Comparison of ENCODE assay signal across 24 cellular contexts in the genomic region with DNA sequence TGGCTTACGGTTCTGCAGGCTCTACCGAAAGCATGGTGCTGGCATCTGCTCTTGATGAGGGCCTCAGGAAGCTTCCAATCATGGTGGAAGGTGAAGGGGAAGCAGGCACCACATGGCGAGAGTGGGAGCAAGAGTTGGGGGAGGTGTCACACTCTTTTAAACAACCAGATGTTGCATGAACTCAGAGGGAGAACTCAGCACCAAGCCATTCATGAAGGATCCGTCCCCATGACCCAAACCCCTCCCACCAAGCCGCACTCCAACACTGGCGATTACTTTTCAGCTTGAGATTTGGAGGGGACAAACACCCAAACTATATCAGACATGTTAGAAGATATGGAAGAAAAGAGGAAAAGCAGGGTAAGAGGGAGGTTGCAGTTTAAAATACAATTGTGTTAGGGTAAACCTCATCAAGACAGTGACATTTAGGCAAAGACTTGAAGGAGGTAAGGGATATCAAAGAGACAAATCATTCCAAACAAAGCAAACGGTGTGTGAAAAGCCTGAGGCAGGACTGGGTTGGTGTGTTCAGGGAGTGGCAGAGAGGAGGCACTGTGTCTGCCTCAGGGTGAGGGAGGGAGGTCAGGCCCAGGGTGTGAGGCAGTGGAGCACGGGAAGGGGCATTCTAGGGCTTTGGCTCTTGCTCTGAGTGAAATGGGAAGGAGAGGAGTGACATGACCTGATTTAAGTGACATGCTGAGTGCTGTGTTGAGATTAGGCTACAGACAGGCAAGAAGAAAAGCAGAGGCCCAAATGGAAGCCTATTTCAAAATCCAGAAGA.
DNase-seq lines count a peak whose midpoint lies in the region; ATAC-seq, FAIRE-seq and TF ChIP-seq lines count a peak whose summit lies in the region.
"Had no signal": no experiment of that assay in that cellular context is flagged by ENCODE, and none has a peak within 500 bp of the region (broad histone marks: within the 10 kb centered on the region; RNA-seq: fewer than 3 reads in every experiment).

No MANE protein-coding gene starts in this region.

- BruUV-seq in K562 (replicated peaks; lab: Mats Ljungman, UMichigan), result no TSS peak

- no peak for DNase-seq in K562 (ENCODE audit: extremely low read depth in 1 of 4, low spot score in 3 of 4)
- no peak for DNase-seq in neural crest cell (ENCODE audit: low read depth, low spot score)
- no peak for DNase-seq in globus pallidus (ENCODE audit: low spot score)
- DNase-seq in stimulated activated CD4-positive, alpha-beta T cell treated with anti-CD3 and anti-CD28 coated beads, Interleukin-1b, Interleukin-23, amount 100 ng/mL, for 48 hours, result no peak
- no peak for DNase-seq in NCI-H69 (lab: John Stamatoyannopoulos, UW)
- DNase-seq: ACHN; BE2C; C1 segment of cervical spinal cord; CD4-positive, CD25-positive, alpha-beta regulatory T cell; CD8-positive, alpha-beta memory T cell; DMS 273 treated with DMSO at 0.1 percent for 48 hours; DND-41; EL; HCEC 1CT had no signal

- no peaks in the 10 kb centered on the region; a peak in 1 of 5 replicates for H3K4me1 ChIP-seq in K562 (replicated peaks in 1 of 2; ENCODE audit: control insufficient read depth in 2 of 2, insufficient read depth in 2 of 2, low read length in 2 of 2)
- H3K4me1 ChIP-seq: BE2C had no signal

- no peaks in the 10 kb centered on the region for H3K27me3 Mint-ChIP-seq in neural crest cell (ENCODE audit: low read depth)
- H3K27me3 Mint-ChIP-seq: CD8-positive, alpha-beta memory T cell had no signal

- H3K36me3 ChIP-seq in K562 (ENCODE audit: control insufficient read depth, insufficient read depth, low read length), result no peaks in the 10 kb centered on the region
- H3K36me3 ChIP-seq: BE2C had no signal

- no peak for TF ChIP-seq CTCF in K562 (IDR thresholded peaks at IDR 0.05 in 2 of 3, conservative IDR thresholded peaks at IDR 0.05 in 1 of 3; ENCODE audit: insufficient read depth in 2 of 3, low read depth in 1 of 3, low read length in 3 of 3)
- TF ChIP-seq CTCF in neural crest cell (conservative IDR thresholded peaks at IDR 0.05), result no peak

- H3K9me1 ChIP-seq in K562 (ENCODE audit: control insufficient read depth, insufficient read depth, low read length), result no peaks in the 10 kb centered on the region

- TF ChIP-seq RAD21 in K562 (CRISPR knock-in tag; conservative IDR thresholded peaks at IDR 0.05 in 1 of 2, IDR thresholded peaks at IDR 0.05 in 1 of 2), result no peak

- H3K27ac Mint-ChIP-seq in neural crest cell (ENCODE audit: unreplicated experiment), result peak overlapping the region; percentile 5
- H3K27ac Mint-ChIP-seq: CD4-positive, CD25-positive, alpha-beta regulatory T cell; CD8-positive, alpha-beta memory T cell; GM23338; IgD-negative memory B cell had no signal

- H3K4me3 ChIP-seq in K562, result no peak overlapping the region
- H3K4me3 ChIP-seq: GM23338 had no signal

- no peak for TF ChIP-seq EP300 in K562 (IDR thresholded peaks at IDR 0.05; ENCODE audit: low read length)

- peaks cover 16% of the 10 kb centered on the region for H3K9me3 Mint-ChIP-seq in neural crest cell
- H3K9me3 Mint-ChIP-seq: GM23338 had no signal

- peak; percentile 49; the same call in 2 of the 3 replicates for ATAC-seq in K562
- peak; percentile 83 for ATAC-seq in esophagus mucosa
- ATAC-seq in HG02970 (IDR thresholded peaks at IDR 0.05; ENCODE audit: low FRiP score, unreplicated experiment), result no peak
- ATAC-seq: GM23338, HepG2 had no signal

- in situ Hi-C loops in K562 (cut with MboI), result no loop called here

- peaks cover 13% of the 10 kb centered on the region for H3K4me1 Mint-ChIP-seq in neural crest cell
- H3K4me1 Mint-ChIP-seq: CD4-positive, CD25-positive, alpha-beta regulatory T cell; CD8-positive, alpha-beta memory T cell; GM23338; IgD-negative memory B cell had no signal

- H2AFZ ChIP-seq in K562 (ENCODE audit: low read depth, low read length), result no peak overlapping the region
- H2AFZ ChIP-seq: GM23338 had no signal

- no peak overlapping the region for H3K27ac ChIP-seq in K562 (ENCODE audit: extremely low read depth, low read depth, low read length)

- H3K9ac ChIP-seq in K562 (ENCODE audit: insufficient read depth in 1 of 2, low read depth in 2 of 2, low read length in 2 of 2), result no peak overlapping the region

- 20% methylated on average over 8 of the region's 8 CpGs for WGBS in K562 (ENCODE audit: insufficient coverage, low coverage, missing lambda C conversion rate)

- no peak overlapping the region for H3K4me2 ChIP-seq in K562 (ENCODE audit: insufficient read depth, low read length)
- H3K4me2 ChIP-seq: GM23338 had no signal

- POLR2A ChIA-PET in K562 (lab: Yijun Ruan, JAX), result no interaction called here

- TF ChIP-seq POLR2A in K562 (conservative IDR thresholded peaks at IDR 0.05), result no peak

- H3K4me3 Mint-ChIP-seq in neural crest cell, result no peak overlapping the region
- H3K4me3 Mint-ChIP-seq: CD4-positive, CD25-positive, alpha-beta regulatory T cell; CD8-positive, alpha-beta memory T cell; GM23338; IgD-negative memory B cell had no signal

- CTCF ChIA-PET in K562 (lab: Yijun Ruan, JAX; ENCODE audit: low intra/inter-chr PET ratio), result no interaction called here

- intact Hi-C loops in K562 (cut with micrococcal nuclease), result no loop called here

- FAIRE-seq in K562 (lab: Jason Lieb, UNC), result no peak
- FAIRE-seq: A204.1, G401.6, GM12891, GM19239, H54, HepG2 had no signal

- H3K79me2 ChIP-seq in K562 (ENCODE audit: control insufficient read depth, insufficient read depth, low read length), result no peaks in the 10 kb centered on the region

- H3K27me3 ChIP-seq in K562 (ENCODE audit: control insufficient read depth in 2 of 2, insufficient read depth in 2 of 2, low read length in 2 of 2), result peaks cover 3% of the 10 kb centered on the region in 2 experiments; a peak in 1 of 5 replicates
- H3K27me3 ChIP-seq: BE2C had no signal

- H3K36me3 Mint-ChIP-seq in neural crest cell (ENCODE audit: low read depth), result peaks cover 6% of the 10 kb centered on the region
- H3K36me3 Mint-ChIP-seq: CD4-positive, CD25-positive, alpha-beta regulatory T cell; IgD-negative memory B cell had no signal

- no peaks in the 10 kb centered on the region for H4K20me1 ChIP-seq in K562 (replicated peaks; ENCODE audit: control insufficient read depth, insufficient read depth, low read length)

- H3K9me3 ChIP-seq in K562 (replicated peaks; ENCODE audit: control insufficient read depth, insufficient read depth, low read depth, low read length), result no peaks in the 10 kb centered on the region
- H3K9me3 ChIP-seq: BE2C had no signal

TF ChIP-seq in K562, 482 proteins besides CTCF, POLR2A, EP300 and RAD21:
- no peak for TF ChIP-seq SMARCE1 (IDR thresholded peaks at IDR 0.05)
- TF ChIP-seq ZNF408 (CRISPR knock-in tag; IDR thresholded peaks at IDR 0.05; ENCODE audit: low read depth), result no peak
- no peak for TF ChIP-seq BRD9 (IDR thresholded peaks at IDR 0.05; ENCODE audit: low read depth, partially characterized antibody)
- TF ChIP-seq RCOR1 (IDR thresholded peaks at IDR 0.05; ENCODE audit: borderline replicate concordance in 1 of 2, low read depth in 2 of 2, low read length in 2 of 2), result peak in 1 of 2 experiments; percentile 21; a peak in 1 of 4 replicates
- no peak for TF ChIP-seq NCOA1 (IDR thresholded peaks at IDR 0.05; ENCODE audit: low read depth)
- TF ChIP-seq SRSF9 (IDR thresholded peaks at IDR 0.05; ENCODE audit: borderline replicate concordance, low read depth, low read length), result no peak
- peak; percentile 68 for TF ChIP-seq ZNF584 (CRISPR knock-in tag; IDR thresholded peaks at IDR 0.05; ENCODE audit: low read depth)
- TF ChIP-seq HMG20B (CRISPR knock-in tag; IDR thresholded peaks at IDR 0.05), result no peak
